In genomic region chr1:30420519-30421050, GRCh38 we compare ENCODE assay signal across 23 cellular contexts.
DNase-seq lines count a peak whose midpoint lies in the region; FAIRE-seq and TF ChIP-seq lines count a peak whose summit lies in the region.
"Had no signal": no experiment of that assay in that cellular context is flagged by ENCODE, and none has a peak within 500 bp of the region (broad histone marks: within the 10 kb centered on the region; RNA-seq: fewer than 3 reads in every experiment).

No MANE protein-coding gene starts in this region.

- H3K18ac ChIP-seq in H1 (ENCODE audit: extremely low read depth, low read length) (no peak overlapping the region), mesendoderm (ENCODE audit: low read length) (no peak overlapping the region)

- no peak overlapping the region for H3K56ac ChIP-seq in H1 (replicated peaks; ENCODE audit: insufficient read length, low read depth, low read length)
- no peak overlapping the region for H3K56ac ChIP-seq in mesendoderm (ENCODE audit: low read length)

- H3K9ac ChIP-seq in H1 (replicated peaks in 1 of 4; ENCODE audit: extremely low read depth in 1 of 4, low read depth in 3 of 4, low read length in 3 of 4) (no peak overlapping the region), mesendoderm (ENCODE audit: low read length) (no peak overlapping the region), neural progenitor cell (no peak overlapping the region)

- no peak overlapping the region for H3K27ac Mint-ChIP-seq in neural progenitor cell
- H3K27ac Mint-ChIP-seq: activated naive CD8-positive, alpha-beta T cell treated with anti-CD3 and anti-CD28 coated beads for 36 hours; activated T-helper 17 cell treated with anti-CD3 and anti-CD28 coated beads, Interleukin-2, amount 50 U/mL, for 72 hours had no signal

- no peak overlapping the region for H4K91ac ChIP-seq in H1 (replicated peaks; ENCODE audit: insufficient read length, low read length)

- DNase-seq in activated effector memory CD4-positive, alpha-beta T cell treated with anti-CD3 and anti-CD28 coated beads, Interleukin-2, amount 50 U/mL, for 16 hours, result peak; percentile 22
- no peak for DNase-seq in activated effector memory CD4-positive, alpha-beta T cell treated with Interleukin-2 at 50 U/mL for 16 hours
- DNase-seq in H1 (ENCODE audit: low read depth in 1 of 2, low spot score in 2 of 2) (peak in 1 of 2 experiments; percentile 22), mesendoderm (no peak), vagina (ENCODE audit: extremely low spot score in 2 of 2) (peak; percentile 67 to 87), DMS53 (lab: John Stamatoyannopoulos, UW) (no peak), glomerular visceral epithelial cell (ENCODE audit: extremely low spot score) (no peak), neural progenitor cell (ENCODE audit: low spot score) (no peak)
- DNase-seq: activated naive CD8-positive, alpha-beta T cell treated with anti-CD3 and anti-CD28 coated beads for 36 hours; DND-41; dorsolateral prefrontal cortex; foreskin fibroblast; hippocampal formation; NCI-H1092; NCI-H187 treated with DMSO at 0.1 percent for 48 hours; NCI-H526; stimulated activated CD4-positive, alpha-beta T cell treated with anti-CD3 and anti-CD28 coated beads, Interleukin-1b, Interleukin-23, amount 100 ng/mL, for 48 hours had no signal

- H3K27ac ChIP-seq in H1 (ENCODE audit: low read depth, low read length) (no peak overlapping the region), mesendoderm (ENCODE audit: low read depth, low read length) (no peak overlapping the region), vagina (no peak overlapping the region), neural progenitor cell (no peak overlapping the region)
- H3K27ac ChIP-seq: ascending aorta, dorsolateral prefrontal cortex, SJSA1 had no signal

- H2BK5ac ChIP-seq in H1 (ENCODE audit: low read depth, low read length) (peak overlapping the region; percentile 83; the same call in 1 of the 2 replicates), mesendoderm (ENCODE audit: low read length) (no peak overlapping the region)

- no peak for FAIRE-seq in H1 (lab: Jason Lieb, UNC)
- FAIRE-seq: GM12892, urothelium cell line had no signal

- no peak overlapping the region for H2BK15ac ChIP-seq in H1 (ENCODE audit: low read length)
- no peak overlapping the region for H2BK15ac ChIP-seq in mesendoderm (replicated peaks; ENCODE audit: low read depth)

- CTCF ChIA-PET in H1 (lab: Charles Lee; ENCODE audit: partially characterized antibody), result interaction anchor here (0.6 to 1.6 kb wide), 2 partner anchors 12 to 220 kb away, joined by 3 to 9 read pairs; no protein-coding TSS in a partner anchor

- H2BK12ac ChIP-seq in H1 (ENCODE audit: low read depth, low read length), result no peak overlapping the region

- no peak overlapping the region for H2AFZ ChIP-seq in H1 (ENCODE audit: low read length)
- no peak overlapping the region for H2AFZ ChIP-seq in neural progenitor cell (replicated peaks)

- no peaks in the 10 kb centered on the region for H4K20me1 ChIP-seq in H1 (replicated peaks in 1 of 2; ENCODE audit: control insufficient read depth in 1 of 2, insufficient read depth in 2 of 2, low read length in 2 of 2)
- no peaks in the 10 kb centered on the region for H4K20me1 ChIP-seq in neural progenitor cell (ENCODE audit: low read depth)

- H3K14ac ChIP-seq in H1 (ENCODE audit: insufficient read length), result no peak overlapping the region

- H3F3A ChIP-seq in neural progenitor cell (ENCODE audit: low read depth), result no peaks in the 10 kb centered on the region

- H3K4me1 ChIP-seq in H1 (replicated peaks in 1 of 4; ENCODE audit: control insufficient read depth in 3 of 4, insufficient read depth in 4 of 4, low read length in 3 of 4) (peaks cover 0 to 3% (median 0%) of the 10 kb centered on the region in 4 experiments; a peak in 1 of 7 replicates), mesendoderm (ENCODE audit: control insufficient read depth, low read depth, low read length) (no peaks in the 10 kb centered on the region), vagina (no peaks in the 10 kb centered on the region), neural progenitor cell (no peaks in the 10 kb centered on the region)
- H3K4me1 ChIP-seq: ascending aorta, SJSA1 had no signal

- TF ChIP-seq POLR2A in H1 (IDR thresholded peaks at IDR 0.05; ENCODE audit: control extremely low read depth in 1 of 2, low read depth in 2 of 2, low read length in 2 of 2) (no peak), vagina (IDR thresholded peaks at IDR 0.05) (no peak)

- no peaks in the 10 kb centered on the region for H3K36me3 Mint-ChIP-seq in neural progenitor cell
- H3K36me3 Mint-ChIP-seq: activated naive CD8-positive, alpha-beta T cell treated with anti-CD3 and anti-CD28 coated beads for 36 hours had no signal

- POLR2A ChIA-PET in H1 (lab: Charles Lee; ENCODE audit: partially characterized antibody), result no interaction called here

- H3K36me3 ChIP-seq in H1 (ENCODE audit: control insufficient read depth in 2 of 4, insufficient read depth in 4 of 4, low read length in 3 of 4), result no peaks in the 10 kb centered on the region
- no peaks in the 10 kb centered on the region for H3K36me3 ChIP-seq in mesendoderm (ENCODE audit: control insufficient read depth, insufficient read depth, low read length)
- H3K36me3 ChIP-seq in vagina, result no peaks in the 10 kb centered on the region
- no peaks in the 10 kb centered on the region for H3K36me3 ChIP-seq in neural progenitor cell
- H3K36me3 ChIP-seq: ascending aorta, SJSA1 had no signal

- H2AK5ac ChIP-seq in H1 (ENCODE audit: low read depth, low read length) (0 out of 2 replicates have a peak overlapping the region, but pooled peaks have one; percentile 86), mesendoderm (ENCODE audit: low read length) (no peak overlapping the region)

- no peaks in the 10 kb centered on the region; a peak in 1 of 7 replicates for H3K27me3 ChIP-seq in H1 (replicated peaks in 1 of 4; ENCODE audit: control insufficient read depth in 3 of 4, extremely low read depth in 1 of 4, insufficient read depth in 3 of 4, low read length in 3 of 4)
- H3K27me3 ChIP-seq in mesendoderm (ENCODE audit: insufficient read depth, low read length, poor library complexity), result no peaks in the 10 kb centered on the region
- H3K27me3 ChIP-seq in vagina, result no peaks in the 10 kb centered on the region
- H3K27me3 ChIP-seq in neural progenitor cell, result no peaks in the 10 kb centered on the region
- H3K27me3 ChIP-seq: ascending aorta had no signal

- no peaks in the 10 kb centered on the region for H3K9me3 ChIP-seq in H1 (ENCODE audit: insufficient read depth in 2 of 2, low read depth in 1 of 2, low read length in 1 of 2)
- H3K9me3 ChIP-seq in vagina, result no peaks in the 10 kb centered on the region
- no peaks in the 10 kb centered on the region for H3K9me3 ChIP-seq in neural progenitor cell (ENCODE audit: low read depth)
- H3K9me3 ChIP-seq: ascending aorta, SJSA1 had no signal

- H3K4me1 Mint-ChIP-seq in neural progenitor cell, result no peaks in the 10 kb centered on the region
- H3K4me1 Mint-ChIP-seq: activated naive CD8-positive, alpha-beta T cell treated with anti-CD3 and anti-CD28 coated beads for 36 hours; activated T-helper 17 cell treated with anti-CD3 and anti-CD28 coated beads, Interleukin-2, amount 50 U/mL, for 72 hours; central memory CD8-positive, alpha-beta T cell had no signal

- H4K5ac ChIP-seq in H1 (ENCODE audit: insufficient read length, low read depth, low read length) (no peak overlapping the region), mesendoderm (ENCODE audit: low read length) (no peak overlapping the region)

- H2BK20ac ChIP-seq in H1 (ENCODE audit: low read length), result no peak overlapping the region

- H3K79me2 ChIP-seq in H1 (ENCODE audit: control insufficient read depth in 1 of 2, insufficient read depth in 2 of 2, low read length in 2 of 2) (no peaks in the 10 kb centered on the region), mesendoderm (ENCODE audit: control insufficient read depth, insufficient read depth, low read length) (no peaks in the 10 kb centered on the region), neural progenitor cell (ENCODE audit: low read depth) (no peaks in the 10 kb centered on the region)

- no peaks in the 10 kb centered on the region for H3K23me2 ChIP-seq in H1 (ENCODE audit: low read depth, low read length)

- no peaks in the 10 kb centered on the region for H3K9me3 Mint-ChIP-seq in neural progenitor cell
- H3K9me3 Mint-ChIP-seq: activated naive CD8-positive, alpha-beta T cell treated with anti-CD3 and anti-CD28 coated beads for 36 hours; activated T-helper 17 cell treated with anti-CD3 and anti-CD28 coated beads, Interleukin-2, amount 50 U/mL, for 72 hours; central memory CD8-positive, alpha-beta T cell had no signal

- no peaks in the 10 kb centered on the region for H3K79me1 ChIP-seq in H1 (ENCODE audit: low read depth, low read length)
- H3K79me1 ChIP-seq in mesendoderm (ENCODE audit: low read length), result no peaks in the 10 kb centered on the region

- intact Hi-C loops in vagina (cut with DNase I), result no loop called here

- H3K4ac ChIP-seq in H1 (replicated peaks; ENCODE audit: insufficient read length, low read depth, low read length), result no peak overlapping the region
- H3K4ac ChIP-seq in mesendoderm (ENCODE audit: low read depth, low read length), result peak overlapping the region; percentile 39

- TF ChIP-seq CTCF in H1 (IDR thresholded peaks at IDR 0.05; ENCODE audit: control extremely low read depth in 1 of 3, insufficient read depth in 1 of 3, low read depth in 1 of 3, low read length in 3 of 3), result no peak
- TF ChIP-seq CTCF in vagina (IDR thresholded peaks at IDR 0.05), result no peak
- no peak for TF ChIP-seq CTCF in neural progenitor cell (IDR thresholded peaks at IDR 0.05)

- H3K4me3 Mint-ChIP-seq in neural progenitor cell, result no peak overlapping the region
- H3K4me3 Mint-ChIP-seq: activated naive CD8-positive, alpha-beta T cell treated with anti-CD3 and anti-CD28 coated beads for 36 hours; activated T-helper 17 cell treated with anti-CD3 and anti-CD28 coated beads, Interleukin-2, amount 50 U/mL, for 72 hours; central memory CD8-positive, alpha-beta T cell had no signal

- no peak for TF ChIP-seq EP300 in H1 (IDR thresholded peaks at IDR 0.05; ENCODE audit: borderline replicate concordance in 1 of 2, low read depth in 2 of 2, low read length in 2 of 2)

- no peak overlapping the region for H3K23ac ChIP-seq in H1 (ENCODE audit: insufficient read length)
- no peak overlapping the region for H3K23ac ChIP-seq in mesendoderm (ENCODE audit: low read length)

- H4K8ac ChIP-seq in H1 (ENCODE audit: extremely low read depth, insufficient read depth, low read length) (no peak overlapping the region), mesendoderm (ENCODE audit: low read depth, low read length) (no peak overlapping the region)

- TF ChIP-seq RAD21 in H1 (IDR thresholded peaks at IDR 0.05 in 1 of 2, conservative IDR thresholded peaks at IDR 0.05 in 1 of 2; ENCODE audit: low read depth in 2 of 2, low read length in 2 of 2), result no peak

- H3K4me2 ChIP-seq in H1 (ENCODE audit: insufficient read depth in 1 of 2, low read depth in 2 of 2, low read length in 2 of 2) (no peak overlapping the region), mesendoderm (ENCODE audit: low read length) (no peak overlapping the region), neural progenitor cell (no peak overlapping the region)

- H2BK120ac ChIP-seq in H1 (replicated peaks; ENCODE audit: low read depth, low read length) (no peak overlapping the region), mesendoderm (ENCODE audit: low read depth, low read length) (no peak overlapping the region)

- peaks cover 4% of the 10 kb centered on the region for H3K27me3 Mint-ChIP-seq in neural progenitor cell (ENCODE audit: insufficient read depth, low read depth)

- WGBS in H1 (ENCODE audit: extremely low coverage in 1 of 2, insufficient coverage in 1 of 2, insufficient read length in 1 of 2, insufficient replicate concordance in 2 of 2, low coverage in 1 of 2, low lambda C conversion rate in 2 of 2, missing lambda C conversion rate in 1 of 2), 2 experiments, result 79% methylated on average over 7 of the region's 7 CpGs; no CpG with 5 or more reads in 1 of the 2 experiments
- WGBS in mesendoderm (ENCODE audit: extremely low coverage, insufficient coverage, low lambda C conversion rate), result no CpG with 5 or more reads among the region's 7 CpGs

- H3K4me3 ChIP-seq in H1 (ENCODE audit: extremely low read depth in 1 of 4, insufficient read depth in 2 of 4, low read depth in 3 of 4, low read length in 4 of 4), result no peak overlapping the region
- no peak overlapping the region for H3K4me3 ChIP-seq in mesendoderm (ENCODE audit: low read length)
- no peak overlapping the region for H3K4me3 ChIP-seq in vagina
- no peak overlapping the region for H3K4me3 ChIP-seq in neural progenitor cell
- H3K4me3 ChIP-seq: ascending aorta, dorsolateral prefrontal cortex, SJSA1 had no signal

Comparison
In these comparisons a context has a peak if more than half of its experiments do, and no peak if none do; other contexts are left out.
1. DNase-seq: peak in activated effector memory CD4-positive, alpha-beta T cell treated with anti-CD3 and anti-CD28 coated beads, Interleukin-2, amount 50 U/mL, for 16 hours (single experiment) and vagina (2 of 2); none in activated effector memory CD4-positive, alpha-beta T cell treated with Interleukin-2 at 50 U/mL for 16 hours (single experiment), mesendoderm (single experiment), DMS53 (single experiment), glomerular visceral epithelial cell (single experiment) and neural progenitor cell (single experiment).